23 cellular contexts compared by ENCODE assay signal in genomic region chr5:125874717-125875116, GRCh38.
DNase-seq lines count a peak whose midpoint lies in the region; ATAC-seq and TF ChIP-seq lines count a peak whose summit lies in the region.
"Had no signal": no experiment of that assay in that cellular context is flagged by ENCODE, and none has a peak within 500 bp of the region (broad histone marks: within the 10 kb centered on the region; RNA-seq: fewer than 3 reads in every experiment).

No MANE protein-coding gene starts in this region.

- CTCF ChIA-PET in T-cell (lab: Charles Lee) = no interaction called here

- H3K27ac ChIP-seq in SJCRH30 (no peak overlapping the region), foreskin keratinocyte (no peak overlapping the region)
- H3K27ac ChIP-seq: A549, esophagus squamous epithelium, GM23248 had no signal

- no peaks in the 10 kb centered on the region for H3K4me1 Mint-ChIP-seq in T-cell
- H3K4me1 Mint-ChIP-seq: T-helper 17 cell had no signal

- H3K27me3 ChIP-seq in SJCRH30 (no peaks in the 10 kb centered on the region), foreskin keratinocyte (no peaks in the 10 kb centered on the region)
- H3K27me3 ChIP-seq: esophagus squamous epithelium had no signal

- no peaks in the 10 kb centered on the region for H3K36me3 ChIP-seq in SJCRH30
- H3K36me3 ChIP-seq: esophagus squamous epithelium had no signal

- peak; percentile 19 for ATAC-seq in foreskin keratinocyte
- no peak for ATAC-seq in HG03108 (IDR thresholded peaks at IDR 0.05; ENCODE audit: unreplicated experiment)
- ATAC-seq in T-cell (replicated peaks in 1 of 4) = no peak
- no peak for ATAC-seq in GM21723 (IDR thresholded peaks at IDR 0.05; ENCODE audit: unreplicated experiment)
- ATAC-seq: A549; CD8-positive, alpha-beta T cell; T-helper 17 cell had no signal

- no peak for TF ChIP-seq CTCF in foreskin keratinocyte (conservative IDR thresholded peaks at IDR 0.05)

- no peaks in the 10 kb centered on the region; the same call in 1 of the 2 replicates for H3K4me1 ChIP-seq in SJCRH30
- peaks cover 6% of the 10 kb centered on the region for H3K4me1 ChIP-seq in foreskin keratinocyte
- H3K4me1 ChIP-seq: A549, esophagus squamous epithelium had no signal

- H3K27ac Mint-ChIP-seq in T-cell = no peak overlapping the region
- H3K27ac Mint-ChIP-seq: CD8-positive, alpha-beta T cell; T-helper 17 cell had no signal

- no peaks in the 10 kb centered on the region for H3K9me3 ChIP-seq in SJCRH30 (replicated peaks)
- H3K9me3 ChIP-seq: A549, esophagus squamous epithelium had no signal

- no peak overlapping the region for H3K4me3 Mint-ChIP-seq in T-cell
- H3K4me3 Mint-ChIP-seq: CD8-positive, alpha-beta T cell; neural crest cell; T-helper 17 cell had no signal

- DNase-seq in ACHN (peak; percentile 16), LHCN-M2 (ENCODE audit: low read depth) (peak; percentile 35), SJCRH30 (peak; percentile 3 to 5), foreskin keratinocyte (no peak), T-cell (no peak), occipital lobe (lab: John Stamatoyannopoulos, UW) (no peak)
- DNase-seq: activated CD4-positive, CD25-positive, alpha-beta regulatory T cell treated with anti-CD3 and anti-CD28 coated beads, Interleukin-2, amount 50 U/mL, for 72 hours; activated effector memory CD4-positive, alpha-beta T cell treated with anti-CD3 and anti-CD28 coated beads, Interleukin-2, amount 50 U/mL, for 16 hours; CD8-positive, alpha-beta T cell; dermis blood vessel endothelial cell; esophagus squamous epithelium; GM23248; kidney; NCI-H1930; NCI-H510A; RPMI8226; stimulated activated naive CD4-positive, alpha-beta T cell; T-helper 17 cell; trophoblast cell had no signal

- no peak overlapping the region for H3K4me3 ChIP-seq in SJCRH30
- H3K4me3 ChIP-seq: A549, esophagus squamous epithelium, GM23248 had no signal

- in situ Hi-C loops in ACHN (cut with HindIII; ENCODE audit: low pct_ligation_motif_present, low pct_unique_long_range_greater_than_20kb, low sequenced_read_pairs) = no loop called here

- POLR2A ChIA-PET in T-cell (lab: Charles Lee) = no interaction called here

- H3K27me3 Mint-ChIP-seq in T-cell = no peaks in the 10 kb centered on the region
- H3K27me3 Mint-ChIP-seq: T-helper 17 cell had no signal

- H3K9me3 Mint-ChIP-seq in T-cell = peaks cover 13 to 25% (median 20%) of the 10 kb centered on the region in 3 donors

- no peaks in the 10 kb centered on the region for H3K36me3 Mint-ChIP-seq in T-cell
- H3K36me3 Mint-ChIP-seq: CD8-positive, alpha-beta T cell had no signal

Comparison
In these comparisons a context has a peak if more than half of its experiments do, and no peak if none do; other contexts are left out.
1. DNase-seq: peak in ACHN (single experiment), LHCN-M2 (single experiment) and SJCRH30 (2 of 2); none in foreskin keratinocyte (0 of 2), T-cell (0 of 34) and occipital lobe (single experiment).